8 cellular contexts compared by ENCODE assay signal in the genomic region with DNA sequence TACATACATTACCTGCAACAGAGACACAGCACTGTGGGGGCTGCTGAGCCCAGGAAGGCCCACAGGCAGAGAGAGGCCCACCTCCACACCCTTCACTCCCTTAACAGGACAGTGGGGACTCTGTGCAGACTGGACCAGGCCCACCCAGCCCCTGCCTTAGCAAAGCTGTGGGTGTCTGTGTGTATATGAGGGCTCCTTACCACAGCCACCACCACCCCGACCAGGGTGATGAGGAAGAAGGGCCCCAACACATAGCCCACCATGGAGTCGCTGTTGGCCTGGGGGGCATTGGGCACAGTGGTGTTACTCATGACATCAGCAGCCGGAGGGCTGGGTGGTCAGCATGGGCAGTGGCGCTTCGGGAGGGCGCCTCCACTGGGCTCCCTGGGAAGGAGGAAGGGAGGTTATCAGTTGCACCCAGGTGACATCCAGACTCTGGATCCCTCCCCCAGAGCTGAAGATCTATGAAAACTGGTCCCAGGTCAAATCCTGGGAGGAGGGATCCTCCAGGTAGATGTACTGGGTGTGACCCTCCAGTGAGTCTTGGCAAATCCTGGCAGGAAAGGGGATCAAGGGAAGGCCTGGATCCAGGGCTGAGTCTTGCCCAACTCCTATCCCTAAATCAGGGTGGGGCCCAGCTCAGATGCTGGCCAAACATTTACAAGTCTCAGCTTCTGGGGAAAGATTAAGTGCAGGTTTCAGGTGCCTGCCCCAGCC. TPM values are rescaled to one million over a fixed set of nuclear protein-coding genes. Genes with fewer than 3 reads are reported as not detected.
DNase-seq lines count a peak whose midpoint lies in the region; ATAC-seq and TF ChIP-seq lines count a peak whose summit lies in the region.

No MANE protein-coding gene starts in this region.

- H3K4me1 Mint-ChIP-seq in brain (peaks cover 66% of the 10 kb centered on the region), mesothelial cell of epicardium (peaks cover 9% of the 10 kb centered on the region)

- H3K4me1 ChIP-seq in ACC112 (ENCODE audit: control insufficient read depth, insufficient read depth, low read length, unreplicated experiment) (peaks cover 45% of the 10 kb centered on the region), HCT116 (ENCODE audit: control insufficient read depth in 1 of 2, insufficient read depth in 2 of 2, low read length in 2 of 2) (peaks cover 39 to 72% of the 10 kb centered on the region in 2 experiments)

- peak overlapping the region; percentile 100 for H3K4me2 ChIP-seq in HCT116 (ENCODE audit: low read length)

- ATAC-seq in HCT116 (no peak), HG02885 (IDR thresholded peaks at IDR 0.05; ENCODE audit: poor library complexity, unreplicated experiment) (no peak), GM19035 (IDR thresholded peaks at IDR 0.05; ENCODE audit: unreplicated experiment) (no peak)

- POLR2A ChIA-PET in HCT116 (lab: Charles Lee), result interaction anchor here (1.0 to 4.9 kb wide), 10 partner anchors 8 to 213 kb away, joined by 3 to 38 read pairs (median 6); a partner anchor contains a TSS

- CTCF ChIA-PET in HCT116 (lab: Charles Lee), result interaction anchor here (0.7 to 4.9 kb wide), 5 partner anchors 52 to 362 kb away, joined by 3 to 69 read pairs (median 9); no protein-coding TSS in a partner anchor

- peak overlapping the region; percentile 94 to 98 (median 96) for H3K27ac Mint-ChIP-seq in brain
- no peak overlapping the region for H3K27ac Mint-ChIP-seq in mesothelial cell of epicardium

- H3K79me2 ChIP-seq in ACC112 (ENCODE audit: control insufficient read depth, insufficient read depth, low read length, unreplicated experiment) (peaks cover 12% of the 10 kb centered on the region), HCT116 (ENCODE audit: insufficient read depth, low read length) (peaks cover 18% of the 10 kb centered on the region)

- H3K4me3 ChIP-seq in ACC112 (ENCODE audit: low read depth, low read length) (peak overlapping the region; percentile 85), HCT116 (replicated peaks in 1 of 2; ENCODE audit: low read depth in 1 of 2, low read length in 2 of 2) (peak overlapping the region; percentile 80 to 87)

- peak overlapping the region; percentile 93 to 97 (median 96) for H3K4me3 Mint-ChIP-seq in brain
- peak overlapping the region; percentile 89 for H3K4me3 Mint-ChIP-seq in mesothelial cell of epicardium

- BruUV-seq in HCT116 (replicated peaks; lab: Mats Ljungman, UMichigan), result no TSS peak

- intact Hi-C loops in HCT116 (cut with micrococcal nuclease), result loop anchor here (2.0 kb wide), 2 partner anchors 51 to 145 kb away; a partner anchor contains a TSS

- no peaks in the 10 kb centered on the region for H3K9me2 ChIP-seq in HCT116 (ENCODE audit: insufficient read depth)

- 0 out of 2 replicates have a peak, but pooled peaks cover 6% of the 10 kb centered on the region for H4K20me1 ChIP-seq in HCT116 (ENCODE audit: insufficient read depth)

- no peak for TF ChIP-seq RAD21 in HCT116 (IDR thresholded peaks at IDR 0.05; ENCODE audit: low read depth)

- H3K9me3 Mint-ChIP-seq in brain (peaks cover 0 to 3% (median 2%) of the 10 kb centered on the region in 5 experiments), mesothelial cell of epicardium (no peaks in the 10 kb centered on the region)

- H2AFZ ChIP-seq in ACC112 (ENCODE audit: low read length, unreplicated experiment) (no peak overlapping the region), HCT116 (ENCODE audit: low read depth, low read length, poor library complexity, severe bottlenecking) (no peak overlapping the region)

- no peaks in the 10 kb centered on the region for H3K36me3 ChIP-seq in ACC112 (ENCODE audit: insufficient read depth, low read length)
- peaks cover 0 to 9% of the 10 kb centered on the region in 2 experiments; a peak in 1 of 4 replicates for H3K36me3 ChIP-seq in HCT116 (ENCODE audit: control insufficient read depth in 1 of 2, insufficient read depth in 2 of 2, low read length in 2 of 2)

- TF ChIP-seq CTCF in HCT116 (IDR thresholded peaks at IDR 0.05 in 2 of 3, conservative IDR thresholded peaks at IDR 0.05 in 1 of 3; ENCODE audit: borderline replicate concordance in 1 of 3, insufficient read depth in 1 of 3, low read depth in 2 of 3, low read length in 2 of 3) (no peak), brain (conservative IDR thresholded peaks at IDR 0.05) (no peak), mesothelial cell of epicardium (IDR thresholded peaks at IDR 0.05; ENCODE audit: unreplicated experiment) (no peak)

- H3K9me3 ChIP-seq in HCT116 (ENCODE audit: control insufficient read depth in 1 of 2, insufficient read depth in 1 of 2, low read depth in 1 of 2, low read length in 2 of 2), result no peaks in the 10 kb centered on the region

- H3K36me3 Mint-ChIP-seq in brain (peaks cover 6% of the 10 kb centered on the region), mesothelial cell of epicardium (peaks cover 6% of the 10 kb centered on the region)

- no peaks in the 10 kb centered on the region for H3K27me3 ChIP-seq in ACC112 (ENCODE audit: insufficient read depth, low read length)
- no peaks in the 10 kb centered on the region for H3K27me3 ChIP-seq in HCT116 (ENCODE audit: insufficient read depth, low read length)

- RAD21 ChIA-PET in HCT116 (lab: Charles Lee; ENCODE audit: low non-redundant PET in 1 of 2, low total read pairs in 2 of 2, uncharacterized antibody in 2 of 2, unreplicated experiment in 2 of 2), result interaction anchor here (1.1 to 1.9 kb wide), 3 partner anchors 52 kb away, joined by 3 to 7 read pairs (median 5); no protein-coding TSS in a partner anchor

- H3K27ac ChIP-seq in ACC112 (ENCODE audit: low read depth, low read length), result peak overlapping the region; percentile 36
- H3K27ac ChIP-seq in HCT116 (ENCODE audit: low read depth, low read length), result peak overlapping the region; percentile 95

- peak overlapping the region; percentile 81 for H3K9ac ChIP-seq in HCT116 (ENCODE audit: low read length)

- peaks cover 13% of the 10 kb centered on the region for H3K27me3 Mint-ChIP-seq in brain
- no peaks in the 10 kb centered on the region for H3K27me3 Mint-ChIP-seq in mesothelial cell of epicardium (ENCODE audit: low read depth)

- no peak for TF ChIP-seq POLR2A in HCT116 (IDR thresholded peaks at IDR 0.05; ENCODE audit: borderline replicate concordance, extremely low read depth, insufficient read depth, insufficient read length)

- no peak for DNase-seq in HCT116 (ENCODE audit: low read depth, low spot score)
- no peak for DNase-seq in mesothelial cell of epicardium (ENCODE audit: low spot score in 2 of 2, unreplicated experiment in 2 of 2)
- DNase-seq in stimulated activated CD4-positive, alpha-beta T cell treated with anti-CD3 and anti-CD28 coated beads, Interleukin-4, amount 100 ng/mL, for 4 hours, result no peak
- no peak for DNase-seq in NCI-H146 (lab: John Stamatoyannopoulos, UW)

TF ChIP-seq in HCT116, 20 proteins besides CTCF, POLR2A, EP300 and RAD21:
- TF ChIP-seq EGR1 (IDR thresholded peaks at IDR 0.05; ENCODE audit: low read depth) (no peak), EZH2phosphoT487 (IDR thresholded peaks at IDR 0.05; ENCODE audit: borderline replicate concordance) (no peak), CEBPB (IDR thresholded peaks at IDR 0.05; ENCODE audit: low read depth) (no peak), SP1 (IDR thresholded peaks at IDR 0.05; ENCODE audit: low read depth) (no peak)
- TF ChIP-seq, protein P1, sequence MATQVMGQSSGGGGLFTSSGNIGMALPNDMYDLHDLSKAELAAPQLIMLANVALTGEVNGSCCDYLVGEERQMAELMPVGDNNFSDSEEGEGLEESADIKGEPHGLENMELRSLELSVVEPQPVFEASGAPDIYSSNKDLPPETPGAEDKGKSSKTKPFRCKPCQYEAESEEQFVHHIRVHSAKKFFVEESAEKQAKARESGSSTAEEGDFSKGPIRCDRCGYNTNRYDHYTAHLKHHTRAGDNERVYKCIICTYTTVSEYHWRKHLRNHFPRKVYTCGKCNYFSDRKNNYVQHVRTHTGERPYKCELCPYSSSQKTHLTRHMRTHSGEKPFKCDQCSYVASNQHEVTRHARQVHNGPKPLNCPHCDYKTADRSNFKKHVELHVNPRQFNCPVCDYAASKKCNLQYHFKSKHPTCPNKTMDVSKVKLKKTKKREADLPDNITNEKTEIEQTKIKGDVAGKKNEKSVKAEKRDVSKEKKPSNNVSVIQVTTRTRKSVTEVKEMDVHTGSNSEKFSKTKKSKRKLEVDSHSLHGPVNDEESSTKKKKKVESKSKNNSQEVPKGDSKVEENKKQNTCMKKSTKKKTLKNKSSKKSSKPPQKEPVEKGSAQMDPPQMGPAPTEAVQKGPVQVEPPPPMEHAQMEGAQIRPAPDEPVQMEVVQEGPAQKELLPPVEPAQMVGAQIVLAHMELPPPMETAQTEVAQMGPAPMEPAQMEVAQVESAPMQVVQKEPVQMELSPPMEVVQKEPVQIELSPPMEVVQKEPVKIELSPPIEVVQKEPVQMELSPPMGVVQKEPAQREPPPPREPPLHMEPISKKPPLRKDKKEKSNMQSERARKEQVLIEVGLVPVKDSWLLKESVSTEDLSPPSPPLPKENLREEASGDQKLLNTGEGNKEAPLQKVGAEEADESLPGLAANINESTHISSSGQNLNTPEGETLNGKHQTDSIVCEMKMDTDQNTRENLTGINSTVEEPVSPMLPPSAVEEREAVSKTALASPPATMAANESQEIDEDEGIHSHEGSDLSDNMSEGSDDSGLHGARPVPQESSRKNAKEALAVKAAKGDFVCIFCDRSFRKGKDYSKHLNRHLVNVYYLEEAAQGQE (IDR thresholded peaks at IDR 0.05; ENCODE audit: low read depth), result no peak

RNA-seq across cellular contexts. Expression of a gene that starts 1.2 kb away (rescaled TPM):
- total RNA-seq in HCT116 (2021; ENCODE audit: unreplicated experiment), result 25.1 TPM
- 31.5 and 35.5 TPM in 2 replicates for polyA plus RNA-seq in HCT116 (2012)
- 92.4 TPM for polyA plus RNA-seq in brain (ENCODE audit: insufficient read depth, low read depth, low replicate concordance)
- total RNA-seq in mesothelial cell of epicardium, result 8.4 to 8.9 TPM (median 8.6 TPM) in 3 replicates

RNA-seq across cellular contexts. Expression of a gene that starts 11.0 kb away (rescaled TPM):
- total RNA-seq in HCT116 (2021; ENCODE audit: unreplicated experiment), result 2,459 TPM
- 2,754 and 2,816 TPM in 2 replicates for polyA plus RNA-seq in HCT116 (2012)
- polyA plus RNA-seq in brain (ENCODE audit: insufficient read depth, low read depth, low replicate concordance), result 93.9 TPM
- 213 to 222 TPM (median 216 TPM) in 3 replicates for total RNA-seq in mesothelial cell of epicardium

Comparison
In these comparisons a context has a peak if more than half of its experiments do, and no peak if none do; other contexts are left out.
1. RNA of a gene that starts 11.0 kb away (total RNA-seq): 2,459 TPM in HCT116 (single experiment); 213 to 222 TPM in mesothelial cell of epicardium; every median in the first group is over 10 times any median in the second.